15 cellular contexts compared by ENCODE assay signal in the genomic region with DNA sequence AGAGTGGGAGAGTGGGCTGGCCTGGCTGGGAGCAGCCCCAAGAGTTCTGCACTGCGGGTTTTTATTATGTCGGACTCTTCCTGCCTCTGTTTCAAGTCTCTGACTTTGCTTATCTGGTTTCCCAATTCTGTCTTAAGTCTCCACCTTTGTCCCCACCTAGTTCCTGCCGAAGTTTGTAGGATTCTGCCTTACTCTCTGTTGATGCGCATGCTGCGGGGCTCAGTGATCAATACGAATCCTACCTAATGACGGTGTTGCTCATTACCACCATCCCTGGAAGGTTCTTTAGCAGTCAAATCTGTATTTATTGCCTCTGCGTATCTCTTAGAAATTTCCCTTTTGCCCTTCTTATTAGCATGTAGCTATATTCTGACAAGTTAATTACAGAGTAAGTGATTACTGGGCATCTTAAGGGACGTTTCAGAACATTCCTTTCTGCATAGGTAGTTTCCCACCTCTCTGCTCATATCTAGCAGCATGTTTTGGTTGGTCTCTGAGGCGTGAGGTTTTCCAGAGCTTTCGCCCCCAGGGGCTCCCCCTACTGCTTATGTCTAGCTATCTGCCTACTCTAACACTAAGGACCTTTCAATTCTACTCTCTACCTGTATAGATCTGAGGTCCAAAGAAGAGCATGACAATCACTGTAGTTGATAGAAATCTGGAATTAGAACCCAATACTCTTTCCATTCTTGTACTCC.
A peak's percentile ranks its signal among the peaks of the same experiment; 100 is the strongest.
DNase-seq lines count a peak whose midpoint lies in the region; ATAC-seq and TF ChIP-seq lines count a peak whose summit lies in the region.
"Had no signal": no experiment of that assay in that cellular context is flagged by ENCODE, and none has a peak within 500 bp of the region (broad histone marks: within the 10 kb centered on the region; RNA-seq: fewer than 3 reads in every experiment).

No MANE protein-coding gene starts in this region.

- intact Hi-C loops in PC-3 (cut with micrococcal nuclease) (no loop called here), uterus (cut with DNase I; ENCODE audit: low total_unique reads) (no loop called here)

- CTCF ChIA-PET in PC-3 (lab: Charles Lee): no interaction called here

- DNase-seq in cardiac muscle cell (ENCODE audit: low read depth in 1 of 2, low spot score in 1 of 2) (peak in 1 of 2 donors; percentile 22), right atrium auricular region (ENCODE audit: low spot score) (no peak), PC-3 (peak; percentile 4), germinal center (ENCODE audit: low spot score) (peak; percentile 20), smooth muscle cell (lab: John Stamatoyannopoulos, UW; ENCODE audit: unreplicated experiment) (no peak), uterus (no peak)
- DNase-seq in stimulated activated CD4-positive, alpha-beta T cell treated with anti-CD3 and anti-CD28 coated beads, Interleukin-12 subunit alpha, Interleukin-12 subunit beta, amount 100 ng/mL, for 4 hours: no peak
- DNase-seq: activated CD4-positive, CD25-positive, alpha-beta regulatory T cell; activated naive CD8-positive, alpha-beta T cell treated with anti-CD3 and anti-CD28 coated beads, Interleukin-2, amount 10 ng/mL, durations not matched to agents 7 days and 5 days; DMS 273 treated with DMSO at 0.1 percent for 48 hours; esophagus squamous epithelium; NCI-H187 had no signal

- no peak overlapping the region for H2AFZ ChIP-seq in PC-3 (ENCODE audit: low read length)
- H2AFZ ChIP-seq in smooth muscle cell (ENCODE audit: low read depth): no peak overlapping the region
- H2AFZ ChIP-seq: parathyroid adenoma had no signal

- no peak overlapping the region for H3K4me3 ChIP-seq in cardiac muscle cell
- no peak overlapping the region for H3K4me3 ChIP-seq in right atrium auricular region
- H3K4me3 ChIP-seq in PC-3 (ENCODE audit: low read length): no peak overlapping the region
- no peak overlapping the region for H3K4me3 ChIP-seq in smooth muscle cell
- no peak overlapping the region for H3K4me3 ChIP-seq in uterus
- H3K4me3 ChIP-seq: esophagus squamous epithelium had no signal

- no peaks in the 10 kb centered on the region for H3K9me3 ChIP-seq in cardiac muscle cell (ENCODE audit: low read depth)
- H3K9me3 ChIP-seq in right atrium auricular region: no peaks in the 10 kb centered on the region
- no peaks in the 10 kb centered on the region for H3K9me3 ChIP-seq in PC-3 (ENCODE audit: low read length)
- no peaks in the 10 kb centered on the region for H3K9me3 ChIP-seq in smooth muscle cell (replicated peaks; ENCODE audit: low read depth)
- H3K9me3 ChIP-seq in uterus: no peaks in the 10 kb centered on the region
- H3K9me3 ChIP-seq: esophagus squamous epithelium had no signal

- H3K4me2 ChIP-seq in PC-3 (ENCODE audit: low read length) (no peak overlapping the region), smooth muscle cell (no peak overlapping the region)
- H3K4me2 ChIP-seq: KMS-11 had no signal

- H3K4me1 ChIP-seq in cardiac muscle cell (ENCODE audit: low read depth): no peaks in the 10 kb centered on the region
- H3K4me1 ChIP-seq in right atrium auricular region: no peaks in the 10 kb centered on the region
- no peaks in the 10 kb centered on the region for H3K4me1 ChIP-seq in PC-3 (ENCODE audit: insufficient read depth, low read length)
- H3K4me1 ChIP-seq in smooth muscle cell (ENCODE audit: low read depth): no peaks in the 10 kb centered on the region
- H3K4me1 ChIP-seq in uterus: no peaks in the 10 kb centered on the region
- H3K4me1 ChIP-seq: parathyroid adenoma had no signal

- no peak overlapping the region for H3K27ac ChIP-seq in cardiac muscle cell
- H3K27ac ChIP-seq in right atrium auricular region: no peak overlapping the region
- H3K27ac ChIP-seq in PC-3 (ENCODE audit: low read length): no peak overlapping the region
- no peak overlapping the region for H3K27ac ChIP-seq in smooth muscle cell (ENCODE audit: low read depth)
- H3K27ac ChIP-seq in uterus: no peak overlapping the region
- H3K27ac ChIP-seq: esophagus squamous epithelium, KMS-11, parathyroid adenoma had no signal

- BruUV-seq in PC-3 (replicated peaks; lab: Mats Ljungman, UMichigan): no TSS peak

- H4K20me1 ChIP-seq in PC-3 (ENCODE audit: low read length) (no peaks in the 10 kb centered on the region), smooth muscle cell (ENCODE audit: low read depth) (no peaks in the 10 kb centered on the region)

- no peaks in the 10 kb centered on the region for H3K9me2 ChIP-seq in PC-3 (replicated peaks; ENCODE audit: low read length)

- no peaks in the 10 kb centered on the region for H3K36me3 ChIP-seq in cardiac muscle cell
- no peaks in the 10 kb centered on the region for H3K36me3 ChIP-seq in right atrium auricular region
- no peaks in the 10 kb centered on the region for H3K36me3 ChIP-seq in PC-3 (ENCODE audit: low read depth, low read length)
- no peaks in the 10 kb centered on the region for H3K36me3 ChIP-seq in smooth muscle cell (ENCODE audit: low read depth)
- H3K36me3 ChIP-seq in uterus: no peaks in the 10 kb centered on the region
- H3K36me3 ChIP-seq: esophagus squamous epithelium had no signal

- no peaks in the 10 kb centered on the region for H3K27me3 ChIP-seq in cardiac muscle cell
- no peaks in the 10 kb centered on the region for H3K27me3 ChIP-seq in right atrium auricular region
- peaks cover 13% of the 10 kb centered on the region; the same call in 1 of the 2 replicates for H3K27me3 ChIP-seq in PC-3 (ENCODE audit: low read length)
- H3K27me3 ChIP-seq in smooth muscle cell (ENCODE audit: low read depth): no peaks in the 10 kb centered on the region
- H3K27me3 ChIP-seq in uterus: no peaks in the 10 kb centered on the region
- H3K27me3 ChIP-seq: esophagus squamous epithelium had no signal

- TF ChIP-seq CTCF in cardiac muscle cell (IDR thresholded peaks at IDR 0.05; ENCODE audit: low read depth, low read length): peak; percentile 20
- TF ChIP-seq CTCF in right atrium auricular region (IDR thresholded peaks at IDR 0.05): no peak
- TF ChIP-seq CTCF in PC-3 (conservative IDR thresholded peaks at IDR 0.05; ENCODE audit: low read depth, low read length): no peak
- TF ChIP-seq CTCF in smooth muscle cell (IDR thresholded peaks at IDR 0.05; ENCODE audit: borderline replicate concordance, insufficient read depth, poor library complexity, severe bottlenecking): peak; percentile 16
- no peak for TF ChIP-seq CTCF in uterus (IDR thresholded peaks at IDR 0.05)

- no peak for TF ChIP-seq POLR2A in uterus (IDR thresholded peaks at IDR 0.05)

- WGBS in smooth muscle cell (ENCODE audit: low lambda C conversion rate): 51% methylated on average over 11 of the region's 11 CpGs

- H3K9ac ChIP-seq in PC-3 (ENCODE audit: low read length) (no peak overlapping the region), smooth muscle cell (ENCODE audit: low read depth) (no peak overlapping the region)
- H3K9ac ChIP-seq: KMS-11, parathyroid adenoma had no signal

- no peaks in the 10 kb centered on the region for H3F3A ChIP-seq in PC-3 (ENCODE audit: low read length, unreplicated experiment)
- H3F3A ChIP-seq in smooth muscle cell (ENCODE audit: low read depth): no peaks in the 10 kb centered on the region

- no peak for ATAC-seq in PC-3
- no peak for ATAC-seq in HG03108 (IDR thresholded peaks at IDR 0.05; ENCODE audit: unreplicated experiment)

- POLR2A ChIA-PET in PC-3 (lab: Charles Lee; ENCODE audit: unreplicated experiment): no interaction called here

- no peaks in the 10 kb centered on the region for H3K79me2 ChIP-seq in PC-3 (ENCODE audit: low read length)
- H3K79me2 ChIP-seq in smooth muscle cell (ENCODE audit: low read depth): no peaks in the 10 kb centered on the region
- H3K79me2 ChIP-seq: parathyroid adenoma had no signal

Comparison
In these comparisons a context has a peak if more than half of its experiments do, and no peak if none do; other contexts are left out.
1. CTCF ChIP-seq: peak in cardiac muscle cell (single experiment) and smooth muscle cell (single experiment); none in right atrium auricular region (0 of 2), PC-3 (single experiment) and uterus (0 of 4).
2. DNase-seq: peak in PC-3 (single experiment) and germinal center (single experiment); none in right atrium auricular region (single experiment), smooth muscle cell (single experiment), stimulated activated CD4-positive, alpha-beta T cell treated with anti-CD3 and anti-CD28 coated beads, Interleukin-12 subunit alpha, Interleukin-12 subunit beta, amount 100 ng/mL, for 4 hours (single experiment) and uterus (0 of 2).